Comparison of ENCODE assay signal across 15 cellular contexts in genomic region chr2:207086136-207086535, GRCh38.
"Had no signal": no experiment of that assay in that cellular context is flagged by ENCODE, and none has a peak within 500 bp of the region (broad histone marks: within the 10 kb centered on the region; RNA-seq: fewer than 3 reads in every experiment).

No MANE protein-coding gene starts in this region.

- H3K4me3 ChIP-seq: thoracic aorta, uterus had no signal

- H3K27ac ChIP-seq: uterus, VCaP had no signal

- H3K27me3 ChIP-seq: uterus had no signal

- DNase-seq: activated CD4-positive, alpha-beta memory T cell treated with anti-CD3 and anti-CD28 coated beads, Interleukin-2, amount 10 ng/mL, durations not matched to agents 7 days and 5 days; activated gamma-delta T cell; activated naive CD8-positive, alpha-beta T cell treated with anti-CD3 and anti-CD28 coated beads, Interleukin-2, amount 10 ng/mL, durations not matched to agents 7 days and 5 days; activated T-cell treated with anti-CD3 and anti-CD28 coated beads, Interleukin-2, amount 50 U/mL, for 48 hours; aorta; effector memory CD8-positive, alpha-beta T cell; left colon; stimulated activated CD4-positive, alpha-beta T cell treated with anti-CD3 and anti-CD28 coated beads, Interleukin-15, amount 100 ng/mL, for 24 hours; stimulated activated CD4-positive, alpha-beta T cell treated with anti-CD3 and anti-CD28 coated beads, Interleukin-4, amount 100 ng/mL, for 24 hours; stimulated activated naive CD8-positive, alpha-beta T cell treated with anti-CD3 and anti-CD28 coated beads, Interleukin-15, amount 100 ng/mL, for 72 hours; T1000; uterus had no signal

- H3K4me3 Mint-ChIP-seq: activated CD4-positive, alpha-beta memory T cell treated with anti-CD3 and anti-CD28 coated beads, Interleukin-2, amount 10 ng/mL, durations not matched to agents 7 days and 5 days; activated naive CD8-positive, alpha-beta T cell treated with anti-CD3 and anti-CD28 coated beads, Interleukin-2, amount 10 ng/mL, durations not matched to agents 7 days and 5 days; effector memory CD8-positive, alpha-beta T cell; memory B cell; stimulated activated naive CD8-positive, alpha-beta T cell treated with anti-CD3 and anti-CD28 coated beads, Interleukin-15, amount 100 ng/mL, for 72 hours had no signal

- H3K9me3 ChIP-seq: thoracic aorta, uterus had no signal

- H3K9me3 Mint-ChIP-seq: activated CD4-positive, alpha-beta memory T cell treated with anti-CD3 and anti-CD28 coated beads, Interleukin-2, amount 10 ng/mL, durations not matched to agents 7 days and 5 days; activated naive CD8-positive, alpha-beta T cell treated with anti-CD3 and anti-CD28 coated beads, Interleukin-2, amount 10 ng/mL, durations not matched to agents 7 days and 5 days; effector memory CD8-positive, alpha-beta T cell; memory B cell; stimulated activated naive CD8-positive, alpha-beta T cell treated with anti-CD3 and anti-CD28 coated beads, Interleukin-15, amount 100 ng/mL, for 72 hours had no signal

- H3K4me1 ChIP-seq: uterus had no signal

- H3K36me3 ChIP-seq: uterus had no signal

- H3K27ac Mint-ChIP-seq: activated CD4-positive, alpha-beta memory T cell treated with anti-CD3 and anti-CD28 coated beads, Interleukin-2, amount 10 ng/mL, durations not matched to agents 7 days and 5 days; activated naive CD8-positive, alpha-beta T cell treated with anti-CD3 and anti-CD28 coated beads, Interleukin-2, amount 10 ng/mL, durations not matched to agents 7 days and 5 days; effector memory CD8-positive, alpha-beta T cell; memory B cell; stimulated activated naive CD8-positive, alpha-beta T cell treated with anti-CD3 and anti-CD28 coated beads, Interleukin-15, amount 100 ng/mL, for 72 hours had no signal

- H3K27me3 Mint-ChIP-seq: activated CD4-positive, alpha-beta memory T cell treated with anti-CD3 and anti-CD28 coated beads, Interleukin-2, amount 10 ng/mL, durations not matched to agents 7 days and 5 days; activated naive CD8-positive, alpha-beta T cell treated with anti-CD3 and anti-CD28 coated beads, Interleukin-2, amount 10 ng/mL, durations not matched to agents 7 days and 5 days; memory B cell; stimulated activated naive CD8-positive, alpha-beta T cell treated with anti-CD3 and anti-CD28 coated beads, Interleukin-15, amount 100 ng/mL, for 72 hours had no signal

- ATAC-seq: effector memory CD8-positive, alpha-beta T cell; left colon; stimulated activated naive CD8-positive, alpha-beta T cell treated with anti-CD3 and anti-CD28 coated beads, Interleukin-15, amount 100 ng/mL, for 72 hours had no signal
